ENCODE assay signal across 30 cellular contexts in genomic region chr15:78552597-78552996, GRCh38.
"Had no signal": no experiment of that assay in that cellular context is flagged by ENCODE, and none has a peak within 500 bp of the region (broad histone marks: within the 10 kb centered on the region; RNA-seq: fewer than 3 reads in every experiment).

No MANE protein-coding gene starts in this region.

- FAIRE-seq: keratinocyte, urothelium cell line had no signal

- H3K27ac ChIP-seq: adrenal gland, body of pancreas, colonic mucosa, spleen, thoracic aorta, WERI-Rb-1 had no signal

- H3K27me3 ChIP-seq: adrenal gland, body of pancreas, colonic mucosa, spleen had no signal

- H3K4me3 ChIP-seq: adrenal gland, body of pancreas, colonic mucosa, mucosa of descending colon, spleen, thoracic aorta had no signal

- H3K9me3 ChIP-seq: adrenal gland, body of pancreas, colonic mucosa, mucosa of descending colon, spleen, thoracic aorta had no signal

- H3K4me1 ChIP-seq: adrenal gland, body of pancreas, colonic mucosa, spleen had no signal

- DNase-seq: activated CD4-positive, alpha-beta memory T cell treated with anti-CD3 and anti-CD28 coated beads for 36 hours; activated CD4-positive, alpha-beta T cell treated with anti-CD3 and anti-CD28 coated beads, Interleukin-2, amount 10 ng/mL, durations not matched to agents 24 days and 14 days; activated CD4-positive, CD25-positive, alpha-beta regulatory T cell treated with anti-CD3 and anti-CD28 coated beads, Interleukin-2, amount 50 U/mL, for 72 hours; activated CD8-positive, alpha-beta memory T cell treated with anti-CD3 and anti-CD28 coated beads, Interleukin-2, amount 50 U/mL, for 4 hours; activated effector memory CD4-positive, alpha-beta T cell treated with anti-CD3 and anti-CD28 coated beads, Interleukin-2, amount 50 U/mL, for 16 hours; activated naive CD4-positive, alpha-beta T cell treated with anti-CD3 and anti-CD28 coated beads for 36 hours; activated naive CD8-positive, alpha-beta T cell treated with anti-CD3 and anti-CD28 coated beads for 36 hours; activated T-cell treated with anti-CD3 and anti-CD28 coated beads, Interleukin-2, amount 50 U/mL, for 1 hour; adrenal gland; aorta; body of pancreas; cerebellar nuclear complex; colonic mucosa; effector memory CD8-positive, alpha-beta T cell; erythroblast; head of caudate nucleus; hippocampal formation; left cardiac atrium; left ventricle myocardium superior; mucosa of descending colon; posterior cingulate gyrus; right cardiac atrium; spleen; stimulated activated CD4-positive, alpha-beta T cell treated with anti-CD3 and anti-CD28 coated beads, Interleukin-2, amount 100 ng/mL, for 48 hours; T1000; trophoblast cell; WERI-Rb-1 had no signal

- ATAC-seq: body of pancreas; effector memory CD8-positive, alpha-beta T cell; left cardiac atrium; left ventricle myocardium superior; mucosa of descending colon; right cardiac atrium had no signal
